ENCODE assay signal across 15 cellular contexts in genomic region chr4:16995451-16995850, GRCh38.
"Had no signal": no experiment of that assay in that cellular context is flagged by ENCODE, and none has a peak within 500 bp of the region (broad histone marks: within the 10 kb centered on the region; RNA-seq: fewer than 3 reads in every experiment).

No MANE protein-coding gene starts in this region.

- H3K4me3 ChIP-seq: heart left ventricle, right atrium auricular region, tibial nerve, vagina had no signal

- DNase-seq: activated CD4-positive, alpha-beta memory T cell treated with anti-CD3 and anti-CD28 coated beads for 36 hours; activated CD4-positive, CD25-positive, alpha-beta regulatory T cell treated with anti-CD3 and anti-CD28 coated beads, Interleukin-2, amount 50 U/mL, for 72 hours; activated effector memory CD4-positive, alpha-beta T cell treated with anti-CD3 and anti-CD28 coated beads, Interleukin-2, amount 50 U/mL, for 16 hours; activated T-cell treated with anti-CD3 and anti-CD28 coated beads, Interleukin-2, amount 50 U/mL, for 4 hours; heart left ventricle; posterior cingulate gyrus; small intestine; stimulated activated naive B cell treated with anti-CD40 and anti-IgM and Interleukin-4, amounts not matched to agents 10 μg/mL and 1 μg/mL and 100 μg/mL, for 72 hours had no signal

- FAIRE-seq: frontal cortex, small intestine had no signal

- H3K9me3 Mint-ChIP-seq: activated CD4-positive, alpha-beta memory T cell treated with anti-CD3 and anti-CD28 coated beads for 36 hours; activated T-cell treated with anti-CD3 and anti-CD28 coated beads, Interleukin-2, amount 50 U/mL, for 4 hours; mesothelial cell of epicardium had no signal

- H3K27ac Mint-ChIP-seq: activated CD4-positive, alpha-beta memory T cell treated with anti-CD3 and anti-CD28 coated beads for 36 hours; activated naive CD8-positive, alpha-beta T cell; mesothelial cell of epicardium; stimulated activated naive B cell treated with anti-CD40 and anti-IgM and Interleukin-4, amounts not matched to agents 10 μg/mL and 1 μg/mL and 100 μg/mL, for 72 hours had no signal

- H3K36me3 ChIP-seq: heart left ventricle, right atrium auricular region, tibial nerve, vagina had no signal

- H3K4me3 Mint-ChIP-seq: activated CD4-positive, alpha-beta memory T cell treated with anti-CD3 and anti-CD28 coated beads for 36 hours; activated naive CD8-positive, alpha-beta T cell; activated T-cell treated with anti-CD3 and anti-CD28 coated beads, Interleukin-2, amount 50 U/mL, for 4 hours; mesothelial cell of epicardium; stimulated activated naive B cell treated with anti-CD40 and anti-IgM and Interleukin-4, amounts not matched to agents 10 μg/mL and 1 μg/mL and 100 μg/mL, for 72 hours had no signal

- H3K27me3 Mint-ChIP-seq: activated CD4-positive, alpha-beta memory T cell treated with anti-CD3 and anti-CD28 coated beads for 36 hours; activated naive CD8-positive, alpha-beta T cell; stimulated activated naive B cell treated with anti-CD40 and anti-IgM and Interleukin-4, amounts not matched to agents 10 μg/mL and 1 μg/mL and 100 μg/mL, for 72 hours had no signal

- H3K4me1 ChIP-seq: right atrium auricular region, vagina had no signal

- H3K27ac ChIP-seq: heart left ventricle, right atrium auricular region, tibial nerve, vagina had no signal

- H3K36me3 Mint-ChIP-seq: activated CD4-positive, alpha-beta memory T cell treated with anti-CD3 and anti-CD28 coated beads for 36 hours; activated naive CD8-positive, alpha-beta T cell; mesothelial cell of epicardium; stimulated activated naive B cell treated with anti-CD40 and anti-IgM and Interleukin-4, amounts not matched to agents 10 μg/mL and 1 μg/mL and 100 μg/mL, for 72 hours had no signal

- ATAC-seq: activated T-cell treated with anti-CD3 and anti-CD28 coated beads, Interleukin-2, amount 50 U/mL, for 4 hours; esophagus mucosa; heart left ventricle; stimulated activated naive B cell treated with anti-CD40 and anti-IgM and Interleukin-4, amounts not matched to agents 10 μg/mL and 1 μg/mL and 100 μg/mL, for 72 hours had no signal

- H3K9me3 ChIP-seq: heart left ventricle, right atrium auricular region, tibial nerve, vagina had no signal

- H3K27me3 ChIP-seq: heart left ventricle, right atrium auricular region, tibial nerve, vagina had no signal

- H3K4me1 Mint-ChIP-seq: stimulated activated naive B cell treated with anti-CD40 and anti-IgM and Interleukin-4, amounts not matched to agents 10 μg/mL and 1 μg/mL and 100 μg/mL, for 72 hours had no signal
